ENCODE assay signal across 28 cellular contexts in the genomic region with DNA sequence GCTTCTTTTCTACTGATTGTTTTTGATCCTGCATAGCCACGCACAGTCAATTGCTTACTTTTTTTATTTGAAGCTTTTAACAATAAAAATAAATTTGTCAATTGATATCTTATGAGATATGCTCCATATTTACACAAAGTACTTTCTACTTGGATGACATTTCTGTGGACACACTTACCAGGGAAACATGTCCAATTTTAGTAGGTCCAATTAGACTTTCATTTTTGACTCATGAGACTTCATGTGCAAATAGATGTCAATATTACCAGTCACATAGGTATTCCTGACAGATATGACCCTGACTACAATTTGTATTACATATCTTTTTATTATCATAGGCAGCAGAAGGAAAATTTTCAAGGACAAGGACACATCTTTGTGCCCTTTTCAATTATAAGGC.
"Had no signal": no experiment of that assay in that cellular context is flagged by ENCODE, and none has a peak within 500 bp of the region (broad histone marks: within the 10 kb centered on the region; RNA-seq: fewer than 3 reads in every experiment).

No MANE protein-coding gene starts in this region.

- ATAC-seq: natural killer cell; psoas muscle; right cardiac atrium; stimulated activated effector memory CD8-positive, alpha-beta T cell treated with anti-CD3 and anti-CD28 coated beads, Interleukin-12 subunit alpha, Interleukin-12 subunit beta, amount 100 ng/mL, for 72 hours; stimulated activated naive B cell treated with anti-CD40 and anti-IgM and Interleukin-4, amounts not matched to agents 10 μg/mL and 1 μg/mL and 100 μg/mL, for 72 hours had no signal

- H3K27me3 Mint-ChIP-seq: progenitor cell of endocrine pancreas; stimulated activated naive B cell treated with anti-CD40 and anti-IgM and Interleukin-4, amounts not matched to agents 10 μg/mL and 1 μg/mL and 100 μg/mL, for 72 hours; stimulated activated naive CD8-positive, alpha-beta T cell treated with anti-CD3 and anti-CD28 coated beads, Interleukin-15, Interleukin-2, amounts not matched to agents 100 ng/mL and 50 ng/mL, for 24 hours had no signal

- H3K9me3 Mint-ChIP-seq: nephron; neural progenitor cell; stimulated activated naive B cell treated with anti-CD40 and anti-IgM and Interleukin-4, amounts not matched to agents 10 μg/mL and 1 μg/mL and 100 μg/mL, for 72 hours; stimulated activated naive CD8-positive, alpha-beta T cell treated with anti-CD3 and anti-CD28 coated beads, Interleukin-15, Interleukin-2, amounts not matched to agents 100 ng/mL and 50 ng/mL, for 24 hours had no signal

- H3K9me3 ChIP-seq: ovary, psoas muscle, right lobe of liver, sigmoid colon, stomach, thoracic aorta, thyroid gland, tibial nerve, upper lobe of left lung, vagina had no signal

- H3K4me3 Mint-ChIP-seq: natural killer cell; nephron; neural progenitor cell; stimulated activated effector memory CD8-positive, alpha-beta T cell treated with anti-CD3 and anti-CD28 coated beads, Interleukin-12 subunit alpha, Interleukin-12 subunit beta, amount 100 ng/mL, for 72 hours; stimulated activated naive B cell treated with anti-CD40 and anti-IgM and Interleukin-4, amounts not matched to agents 10 μg/mL and 1 μg/mL and 100 μg/mL, for 72 hours; stimulated activated naive CD8-positive, alpha-beta T cell treated with anti-CD3 and anti-CD28 coated beads, Interleukin-15, Interleukin-2, amounts not matched to agents 100 ng/mL and 50 ng/mL, for 24 hours had no signal

- H3K36me3 Mint-ChIP-seq: natural killer cell; neural progenitor cell; stimulated activated effector memory CD8-positive, alpha-beta T cell treated with anti-CD3 and anti-CD28 coated beads, Interleukin-12 subunit alpha, Interleukin-12 subunit beta, amount 100 ng/mL, for 72 hours; stimulated activated naive B cell treated with anti-CD40 and anti-IgM and Interleukin-4, amounts not matched to agents 10 μg/mL and 1 μg/mL and 100 μg/mL, for 72 hours had no signal

- H3K9ac ChIP-seq: neural progenitor cell, parathyroid adenoma had no signal

- H3K27ac ChIP-seq: neural progenitor cell, ovary, parathyroid adenoma, psoas muscle, right lobe of liver, sigmoid colon, stomach, thoracic aorta, thyroid gland, tibial nerve, upper lobe of left lung, vagina had no signal

- H3K4me1 ChIP-seq: parathyroid adenoma, right lobe of liver had no signal

- H3K4me3 ChIP-seq: neural progenitor cell, ovary, psoas muscle, right lobe of liver, sigmoid colon, stomach, thoracic aorta, thyroid gland, tibial nerve, upper lobe of left lung, vagina had no signal

- H3K36me3 ChIP-seq: neural progenitor cell, ovary, right lobe of liver, sigmoid colon, stomach, thoracic aorta, thyroid gland, tibial nerve, upper lobe of left lung, vagina had no signal

- H3K79me2 ChIP-seq: parathyroid adenoma had no signal

- DNase-seq: natural killer cell; occipital lobe; ovary; posterior cingulate gyrus; psoas muscle; right cardiac atrium; right lobe of liver; sigmoid colon; small intestine; stimulated activated CD4-positive, alpha-beta T cell treated with anti-CD3 and anti-CD28 coated beads, Interleukin-15, amount 100 ng/mL, for 24 hours; stimulated activated CD4-positive, alpha-beta T cell treated with anti-CD3 and anti-CD28 coated beads, Interleukin-2, amount 100 ng/mL, for 24 hours; stimulated activated CD4-positive, alpha-beta T cell treated with anti-CD3 and anti-CD28 coated beads, Interleukin-2, amount 100 ng/mL, for 48 hours; stimulated activated CD4-positive, alpha-beta T cell treated with anti-CD3 and anti-CD28 coated beads, Interleukin-4, amount 100 ng/mL, for 24 hours; stimulated activated naive B cell treated with anti-CD40 and anti-IgM and Interleukin-4, amounts not matched to agents 10 μg/mL and 1 μg/mL and 100 μg/mL, for 72 hours; stimulated activated naive CD4-positive, alpha-beta T cell treated with Interleukin-2 at 50 U/mL for 16 hours; stomach; thyroid gland; trophoblast cell; upper lobe of left lung had no signal

- H3K27ac Mint-ChIP-seq: natural killer cell; nephron; neural progenitor cell; progenitor cell of endocrine pancreas; stimulated activated effector memory CD8-positive, alpha-beta T cell treated with anti-CD3 and anti-CD28 coated beads, Interleukin-12 subunit alpha, Interleukin-12 subunit beta, amount 100 ng/mL, for 72 hours; stimulated activated naive B cell treated with anti-CD40 and anti-IgM and Interleukin-4, amounts not matched to agents 10 μg/mL and 1 μg/mL and 100 μg/mL, for 72 hours; stimulated activated naive CD8-positive, alpha-beta T cell treated with anti-CD3 and anti-CD28 coated beads, Interleukin-15, Interleukin-2, amounts not matched to agents 100 ng/mL and 50 ng/mL, for 24 hours had no signal

- H3K4me1 Mint-ChIP-seq: natural killer cell; stimulated activated effector memory CD8-positive, alpha-beta T cell treated with anti-CD3 and anti-CD28 coated beads, Interleukin-12 subunit alpha, Interleukin-12 subunit beta, amount 100 ng/mL, for 72 hours; stimulated activated naive B cell treated with anti-CD40 and anti-IgM and Interleukin-4, amounts not matched to agents 10 μg/mL and 1 μg/mL and 100 μg/mL, for 72 hours had no signal

- H2AFZ ChIP-seq: neural progenitor cell, parathyroid adenoma had no signal

- H3K4me2 ChIP-seq: neural progenitor cell had no signal

- H3K27me3 ChIP-seq: neural progenitor cell, ovary, right lobe of liver, sigmoid colon, stomach, thyroid gland, tibial nerve, upper lobe of left lung, vagina had no signal
